13 cellular contexts compared by ENCODE assay signal in genomic region chr4:7905461-7905915, GRCh38. TPM values are rescaled to one million over a fixed set of nuclear protein-coding genes. Genes with fewer than 3 reads are reported as not detected.
DNase-seq lines count a peak whose midpoint lies in the region; ATAC-seq and TF ChIP-seq lines count a peak whose summit lies in the region.
"Had no signal": no experiment of that assay in that cellular context is flagged by ENCODE, and none has a peak within 500 bp of the region (broad histone marks: within the 10 kb centered on the region; RNA-seq: fewer than 3 reads in every experiment).

No MANE protein-coding gene starts in this region.

- H3K4me2 ChIP-seq in IMR-90 (ENCODE audit: low read depth, low read length): peak overlapping the region; percentile 63

- dilution Hi-C loops in IMR-90 (cut with HindIII; ENCODE audit: low sequenced_read_pairs, unreplicated experiment): no loop called here

- H3K4me3 ChIP-seq in IMR-90 (ENCODE audit: insufficient read depth, low read depth, low read length) (no peak overlapping the region), left lung (no peak overlapping the region), thoracic aorta (peak overlapping the region; percentile 25)

- H3K9ac ChIP-seq in IMR-90 (ENCODE audit: low read depth, low read length): peak overlapping the region; percentile 32

- H3K36me3 ChIP-seq in IMR-90 (ENCODE audit: control insufficient read depth, insufficient read depth, low read length): 0 out of 2 replicates have a peak, but pooled peaks cover 3% of the 10 kb centered on the region
- H3K36me3 ChIP-seq in left lung: no peaks in the 10 kb centered on the region
- no peaks in the 10 kb centered on the region for H3K36me3 ChIP-seq in thoracic aorta

- peak overlapping the region; percentile 68 for H4K5ac ChIP-seq in IMR-90 (ENCODE audit: low read depth, low read length)

- H3K4me1 Mint-ChIP-seq in effector memory CD8-positive, alpha-beta T cell (ENCODE audit: low read depth in 2 of 2): peaks cover 23 to 33% of the 10 kb centered on the region in 2 donors

- no peaks in the 10 kb centered on the region for H3K9me3 Mint-ChIP-seq in effector memory CD8-positive, alpha-beta T cell
- H3K9me3 Mint-ChIP-seq in activated naive CD4-positive, alpha-beta T cell treated with anti-CD3 and anti-CD28 coated beads, Interleukin-2, amount 50 U/mL, for 72 hours: no peaks in the 10 kb centered on the region
- H3K9me3 Mint-ChIP-seq: T-cell had no signal

- H3K4me3 Mint-ChIP-seq in effector memory CD8-positive, alpha-beta T cell: no peak overlapping the region
- H3K4me3 Mint-ChIP-seq: T-cell had no signal

- H3K4ac ChIP-seq in IMR-90 (ENCODE audit: low read depth, low read length): peak overlapping the region; percentile 90

- peaks cover 61% of the 10 kb centered on the region for H4K20me1 ChIP-seq in IMR-90 (ENCODE audit: insufficient read depth, low read length)

- peak overlapping the region; percentile 2; the same call in 1 of the 3 replicates for H2BK15ac ChIP-seq in IMR-90 (ENCODE audit: low read depth, low read length)

- peak overlapping the region; percentile 40 for H4K91ac ChIP-seq in IMR-90 (ENCODE audit: insufficient read depth, low read depth, low read length)

- peak overlapping the region; percentile 55 for H2AK9ac ChIP-seq in IMR-90 (replicated peaks; ENCODE audit: low read depth, low read length, poor library complexity)

- peak overlapping the region; percentile 91 for H2BK120ac ChIP-seq in IMR-90 (ENCODE audit: low read depth, low read length)

- TF ChIP-seq RAD21 in IMR-90 (IDR thresholded peaks at IDR 0.05; ENCODE audit: low read length): no peak

- intact Hi-C loops in IMR-90 (cut with micrococcal nuclease) (loop anchor here (2.0 kb wide), 1 partner anchor 37 kb away; no protein-coding TSS in a partner anchor), left lung (cut with DNase I) (no loop called here)

- H3K14ac ChIP-seq in IMR-90 (replicated peaks; ENCODE audit: low read depth, low read length): peak overlapping the region; percentile 93

- peak overlapping the region; percentile 76 for H3K27ac ChIP-seq in IMR-90 (ENCODE audit: insufficient read depth, low read length)
- H3K27ac ChIP-seq in left lung: peak overlapping the region in 1 of 2 donors; percentile 69
- H3K27ac ChIP-seq in thoracic aorta: peak overlapping the region; percentile 83 to 86

- peaks cover 26% of the 10 kb centered on the region for H3K9me1 ChIP-seq in IMR-90 (ENCODE audit: insufficient read depth, low read length)

- H3K23ac ChIP-seq in IMR-90 (ENCODE audit: low read depth, low read length): peak overlapping the region; percentile 96

- CTCF ChIA-PET in IMR-90 (lab: Yijun Ruan, JAX): interaction anchor here (1.0 kb wide), 1 partner anchor 104 kb away, joined by 3 read pairs; no protein-coding TSS in a partner anchor

- no peaks in the 10 kb centered on the region for H3K36me3 Mint-ChIP-seq in effector memory CD8-positive, alpha-beta T cell (ENCODE audit: insufficient read depth)
- peaks cover 0 to 10% of the 10 kb centered on the region in 2 donors for H3K36me3 Mint-ChIP-seq in activated naive CD4-positive, alpha-beta T cell treated with anti-CD3 and anti-CD28 coated beads, Interleukin-2, amount 50 U/mL, for 72 hours
- H3K36me3 Mint-ChIP-seq: T-cell had no signal

- in situ Hi-C loops in IMR-90 (cut with MboI; ENCODE audit: low sequenced_read_pairs): no loop called here

- H3K18ac ChIP-seq in IMR-90 (ENCODE audit: low read depth, low read length): peak overlapping the region; percentile 72

- no TSS peak for BruUV-seq in IMR-90 (replicated peaks; lab: Mats Ljungman, UMichigan)

- peak overlapping the region; percentile 2 to 73; a peak in 2 of 4 replicates for H4K8ac ChIP-seq in IMR-90 (ENCODE audit: low read depth in 2 of 2, low read length in 2 of 2)

- peak overlapping the region; percentile 92 for H2AK5ac ChIP-seq in IMR-90 (ENCODE audit: low read depth, low read length)

- H2AFZ ChIP-seq in IMR-90 (replicated peaks; ENCODE audit: low read length, poor library complexity): peak overlapping the region; percentile 45

- peak overlapping the region; percentile 42; the same call in 1 of the 2 replicates for H3K56ac ChIP-seq in IMR-90 (ENCODE audit: extremely low read depth, insufficient read depth, low read length)

- WGBS in IMR-90 (ENCODE audit: extremely low coverage in 2 of 2, insufficient read length in 1 of 2), 2 experiments: 67% methylated on average over 1 of the region's 5 CpGs; no CpG with 5 or more reads in 1 of the 2 experiments

- H3K9me3 ChIP-seq in IMR-90 (ENCODE audit: control insufficient read depth, insufficient read depth, low read length): no peaks in the 10 kb centered on the region
- H3K9me3 ChIP-seq in left lung: no peaks in the 10 kb centered on the region
- H3K9me3 ChIP-seq in thoracic aorta: no peaks in the 10 kb centered on the region

- POLR2A ChIA-PET in IMR-90 (lab: Charles Lee; ENCODE audit: unreplicated experiment): no interaction called here

- peaks cover 0 to 74% of the 10 kb centered on the region in 2 experiments; a peak in 3 of 4 replicates for H3K79me1 ChIP-seq in IMR-90 (ENCODE audit: low read depth in 1 of 2, low read length in 2 of 2)

- ATAC-seq in IMR-90 (ENCODE audit: low read depth) (no peak), left lung (peak; percentile 7), thoracic aorta (ENCODE audit: insufficient number of reproducible peaks, low FRiP score, low read depth) (no peak)
- no peak for ATAC-seq in effector memory CD8-positive, alpha-beta T cell (replicated peaks)
- ATAC-seq in activated naive CD4-positive, alpha-beta T cell treated with anti-CD3 and anti-CD28 coated beads, Interleukin-2, amount 50 U/mL, for 72 hours: no peak
- ATAC-seq: stimulated activated naive CD8-positive, alpha-beta T cell treated with anti-CD3 and anti-CD28 coated beads, Interleukin-15, Interleukin-2, amounts not matched to agents 100 U/mL and 50 U/mL, for 24 hours; T-cell had no signal

- TF ChIP-seq CTCF in IMR-90 (conservative IDR thresholded peaks at IDR 0.05; ENCODE audit: low read depth, low read length) (no peak), left lung (IDR thresholded peaks at IDR 0.05) (no peak), thoracic aorta (IDR thresholded peaks at IDR 0.05) (no peak)

- H2BK20ac ChIP-seq in IMR-90 (ENCODE audit: low read depth, low read length): peak overlapping the region; percentile 81

- H2BK5ac ChIP-seq in IMR-90 (ENCODE audit: low read depth, low read length, poor library complexity, severe bottlenecking): peak overlapping the region; percentile 95

- H3K27me3 ChIP-seq in IMR-90 (ENCODE audit: control insufficient read depth, insufficient read depth, low read length): no peaks in the 10 kb centered on the region
- H3K27me3 ChIP-seq in left lung: no peaks in the 10 kb centered on the region
- H3K27me3 ChIP-seq in thoracic aorta (replicated peaks; ENCODE audit: insufficient read depth): no peaks in the 10 kb centered on the region

- H3K27me3 Mint-ChIP-seq in effector memory CD8-positive, alpha-beta T cell: no peaks in the 10 kb centered on the region

- TF ChIP-seq POLR2A in IMR-90 (IDR thresholded peaks at IDR 0.05; ENCODE audit: low read depth, low read length): no peak

- peaks cover 48% of the 10 kb centered on the region for H3K4me1 ChIP-seq in IMR-90 (ENCODE audit: control insufficient read depth, insufficient read depth, low read length)
- peaks cover 15 to 18% of the 10 kb centered on the region in 2 donors for H3K4me1 ChIP-seq in left lung
- H3K4me1 ChIP-seq in thoracic aorta (ENCODE audit: control insufficient read depth in 1 of 2, low read depth in 2 of 2): peaks cover 44 to 91% of the 10 kb centered on the region in 2 donors

- no peak for DNase-seq in IMR-90
- DNase-seq in effector memory CD8-positive, alpha-beta T cell: no peak
- DNase-seq in left lung: no peak
- no peak for DNase-seq in thoracic aorta (ENCODE audit: low spot score)
- no peak for DNase-seq in HuH-7 (ENCODE audit: low spot score)
- no peak for DNase-seq in central memory CD4-positive, alpha-beta T cell
- no peak for DNase-seq in GOT3 (lab: John Stamatoyannopoulos, UW)
- DNase-seq in activated naive CD4-positive, alpha-beta T cell treated with anti-CD3 and anti-CD28 coated beads, Interleukin-2, amount 50 U/mL, for 72 hours (ENCODE audit: low spot score in 2 of 2): no peak
- DNase-seq: dermis blood vessel endothelial cell; GF-D8; stimulated activated CD4-positive, alpha-beta T cell treated with anti-CD3 and anti-CD28 coated beads, Interleukin-12 subunit alpha, Interleukin-12 subunit beta, amount 100 ng/mL, for 4 hours; stimulated activated naive CD8-positive, alpha-beta T cell treated with anti-CD3 and anti-CD28 coated beads, Interleukin-15, Interleukin-2, amounts not matched to agents 100 U/mL and 50 U/mL, for 24 hours; T-cell had no signal

- H3K27ac Mint-ChIP-seq in effector memory CD8-positive, alpha-beta T cell: peak overlapping the region; percentile 26 to 29
- H3K27ac Mint-ChIP-seq in activated naive CD4-positive, alpha-beta T cell treated with anti-CD3 and anti-CD28 coated beads, Interleukin-2, amount 50 U/mL, for 72 hours: peak overlapping the region in 1 of 2 donors; percentile 91
- H3K27ac Mint-ChIP-seq: T-cell had no signal

TF ChIP-seq in IMR-90, 13 proteins besides CTCF, POLR2A, EP300 and RAD21 (continues in another document):
- peak; percentile 60; the same call in 1 of the 2 replicates for TF ChIP-seq MAFK (IDR thresholded peaks at IDR 0.05; ENCODE audit: low read depth, low read length)
- no peak for TF ChIP-seq CHD1 (IDR thresholded peaks at IDR 0.05; ENCODE audit: low read depth, low read length)
- TF ChIP-seq RFX5 (IDR thresholded peaks at IDR 0.05; ENCODE audit: low read depth, low read length): no peak
- TF ChIP-seq ELK1 (IDR thresholded peaks at IDR 0.05; ENCODE audit: borderline replicate concordance, low read depth, low read length): no peak
- TF ChIP-seq MXI1 (IDR thresholded peaks at IDR 0.05; ENCODE audit: borderline replicate concordance, low read depth, low read length): no peak
- TF ChIP-seq MAZ (IDR thresholded peaks at IDR 0.05; ENCODE audit: borderline replicate concordance, low read depth, low read length): no peak

RNA-seq across cellular contexts. Expression of gene AFAP1, which starts 34.2 kb away (rescaled TPM):
- 48.2 and 60.3 TPM in 2 replicates for total RNA-seq in IMR-90 (2012; rRNA removed)
- 73.1 and 80.9 TPM in 2 replicates for polyA plus RNA-seq in IMR-90 (2012; rRNA removed)
- polyA plus RNA-seq in IMR-90 (2012; cell fraction: cytosol; rRNA removed): 67.3 and 67.7 TPM in 2 replicates
- 116 and 173 TPM in 2 replicates for polyA plus RNA-seq in IMR-90 (2012; cell fraction: nucleus; rRNA removed; ENCODE audit: low replicate concordance)
- total RNA-seq in left lung: 10 to 100 TPM; 24.9 to 31.4 TPM
- total RNA-seq in thoracic aorta: 10 to 100 TPM; 32.1 to 40.1 TPM
- 10 to 100 TPM; 10.2 to 41.9 TPM for total RNA-seq in activated naive CD4-positive, alpha-beta T cell treated with anti-CD3 and anti-CD28 coated beads, Interleukin-2, amount 50 U/mL, for 72 hours
